8 cellular contexts compared by ENCODE assay signal in the genomic region with DNA sequence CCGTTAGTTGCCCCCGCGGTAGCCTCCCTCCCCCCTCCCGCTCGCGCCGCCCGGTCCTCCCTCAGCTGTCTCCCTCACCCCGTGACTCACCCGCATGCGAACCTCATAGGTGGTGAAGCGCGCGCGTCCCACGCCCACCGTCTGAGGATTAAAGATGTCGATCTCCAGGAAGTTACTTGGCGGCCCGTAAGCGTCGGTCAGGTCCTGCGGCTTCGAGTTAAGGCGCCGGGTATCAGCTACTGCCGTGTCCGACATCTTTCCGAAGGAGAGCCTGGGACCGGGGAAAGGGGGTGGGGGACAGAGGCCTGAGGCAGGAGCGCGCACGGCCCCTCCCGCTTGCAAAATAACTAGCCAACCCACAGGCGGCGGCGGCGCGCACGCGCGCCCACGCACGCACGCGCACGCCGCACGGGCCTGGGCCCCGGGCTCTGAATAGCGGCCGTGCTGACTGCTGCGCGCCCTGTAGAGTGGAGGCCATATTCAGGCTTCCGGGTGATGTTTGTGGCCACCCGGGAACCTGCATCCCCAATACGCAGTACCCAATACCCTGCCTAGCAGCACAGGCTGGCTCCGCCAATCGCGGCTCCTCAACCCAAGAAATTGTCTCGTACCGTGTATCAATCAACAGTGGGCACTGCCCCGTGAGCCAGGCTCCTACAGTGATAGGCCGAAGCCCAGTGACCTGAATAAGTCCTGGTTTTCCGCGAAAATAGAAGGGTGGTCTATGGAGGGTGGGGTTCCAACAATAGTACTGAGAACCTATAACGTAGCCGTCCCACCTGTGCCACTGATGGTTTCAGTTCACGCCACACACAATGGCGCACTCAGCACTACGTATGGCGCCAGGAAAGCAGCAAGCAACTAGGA. TPM values are rescaled to one million over a fixed set of nuclear protein-coding genes. Genes with fewer than 3 reads are reported as not detected.
DNase-seq lines count a peak whose midpoint lies in the region; ATAC-seq and TF ChIP-seq lines count a peak whose summit lies in the region.

A gene (minus strand): TSS at position 283 of the 867 bp plus-strand sequence. CDS start 28 bp downstream, at position 255.

- H3K9me3 ChIP-seq in mucosa of descending colon = no peaks in the 10 kb centered on the region

- 0 out of 2 replicates have a peak, but pooled peaks have one; percentile 33 for TF ChIP-seq EP300 in Ishikawa (IDR thresholded peaks at IDR 0.05; ENCODE audit: borderline replicate concordance)

- no peak for TF ChIP-seq RAD21 in Ishikawa (IDR thresholded peaks at IDR 0.05; ENCODE audit: low read depth)

- ATAC-seq in GM21619 (IDR thresholded peaks at IDR 0.05; ENCODE audit: unreplicated experiment) (peak; percentile 97), mucosa of descending colon (peak; percentile 98)

- TF ChIP-seq CTCF in epithelial cell of esophagus (IDR thresholded peaks at IDR 0.05; ENCODE audit: insufficient read depth, low read depth, low read length, missing control alignments) = no peak
- TF ChIP-seq CTCF in mucosa of descending colon (IDR thresholded peaks at IDR 0.05) = no peak

- DNase-seq in DMS153 treated with DMSO at 0.1 percent for 48 hours (lab: John Stamatoyannopoulos, UW; ENCODE audit: unreplicated experiment) (peak; percentile 71), OCI-M2 (lab: John Stamatoyannopoulos, UW; ENCODE audit: unreplicated experiment) (peak; percentile 56), activated T-cell treated with anti-CD3 and anti-CD28 coated beads for 4 hours (peak; percentile 73), epithelial cell of esophagus (ENCODE audit: low read depth) (peak; percentile 94), mucosa of descending colon (peak; percentile 90 to 94 (median 91))
- DNase-seq in stimulated activated CD8-positive, alpha-beta memory T cell treated with anti-CD3 and anti-CD28 coated beads, Interleukin-4, amount 100 ng/mL, for 1 hour (ENCODE audit: low read depth in 2 of 2, low spot score in 1 of 2) = peak; percentile 67 to 69

- H3K36me3 ChIP-seq in mucosa of descending colon (ENCODE audit: low read depth) = no peaks in the 10 kb centered on the region

- no peaks in the 10 kb centered on the region for H3K4me1 ChIP-seq in mucosa of descending colon (ENCODE audit: low read depth)

- peak within 1 kb of the TSS; percentile 71 for H3K4me3 ChIP-seq in epithelial cell of esophagus (ENCODE audit: low read length)
- peak within 1 kb of the TSS; percentile 26 for H3K4me3 ChIP-seq in mucosa of descending colon

- intact Hi-C loops in mucosa of descending colon (cut with DNase I, micrococcal nuclease) = no loop called here

TF ChIP-seq in Ishikawa, 13 proteins besides CTCF, POLR2A, EP300 and RAD21:
- TF ChIP-seq, protein P1, sequence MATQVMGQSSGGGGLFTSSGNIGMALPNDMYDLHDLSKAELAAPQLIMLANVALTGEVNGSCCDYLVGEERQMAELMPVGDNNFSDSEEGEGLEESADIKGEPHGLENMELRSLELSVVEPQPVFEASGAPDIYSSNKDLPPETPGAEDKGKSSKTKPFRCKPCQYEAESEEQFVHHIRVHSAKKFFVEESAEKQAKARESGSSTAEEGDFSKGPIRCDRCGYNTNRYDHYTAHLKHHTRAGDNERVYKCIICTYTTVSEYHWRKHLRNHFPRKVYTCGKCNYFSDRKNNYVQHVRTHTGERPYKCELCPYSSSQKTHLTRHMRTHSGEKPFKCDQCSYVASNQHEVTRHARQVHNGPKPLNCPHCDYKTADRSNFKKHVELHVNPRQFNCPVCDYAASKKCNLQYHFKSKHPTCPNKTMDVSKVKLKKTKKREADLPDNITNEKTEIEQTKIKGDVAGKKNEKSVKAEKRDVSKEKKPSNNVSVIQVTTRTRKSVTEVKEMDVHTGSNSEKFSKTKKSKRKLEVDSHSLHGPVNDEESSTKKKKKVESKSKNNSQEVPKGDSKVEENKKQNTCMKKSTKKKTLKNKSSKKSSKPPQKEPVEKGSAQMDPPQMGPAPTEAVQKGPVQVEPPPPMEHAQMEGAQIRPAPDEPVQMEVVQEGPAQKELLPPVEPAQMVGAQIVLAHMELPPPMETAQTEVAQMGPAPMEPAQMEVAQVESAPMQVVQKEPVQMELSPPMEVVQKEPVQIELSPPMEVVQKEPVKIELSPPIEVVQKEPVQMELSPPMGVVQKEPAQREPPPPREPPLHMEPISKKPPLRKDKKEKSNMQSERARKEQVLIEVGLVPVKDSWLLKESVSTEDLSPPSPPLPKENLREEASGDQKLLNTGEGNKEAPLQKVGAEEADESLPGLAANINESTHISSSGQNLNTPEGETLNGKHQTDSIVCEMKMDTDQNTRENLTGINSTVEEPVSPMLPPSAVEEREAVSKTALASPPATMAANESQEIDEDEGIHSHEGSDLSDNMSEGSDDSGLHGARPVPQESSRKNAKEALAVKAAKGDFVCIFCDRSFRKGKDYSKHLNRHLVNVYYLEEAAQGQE (IDR thresholded peaks at IDR 0.05; ENCODE audit: low read depth) = no peak
- TF ChIP-seq TCF12 (IDR thresholded peaks at IDR 0.05; ENCODE audit: low read depth) (no peak), TAF1 (IDR thresholded peaks at IDR 0.05; ENCODE audit: low read depth) (no peak), CREB1 (IDR thresholded peaks at IDR 0.05; ENCODE audit: low read depth) (no peak), FOXM1 (IDR thresholded peaks at IDR 0.05; ENCODE audit: borderline replicate concordance, low read depth) (no peak), NFIC (IDR thresholded peaks at IDR 0.05) (0 out of 2 replicates have a peak, but pooled peaks have one; percentile 8), YY1 (IDR thresholded peaks at IDR 0.05; ENCODE audit: low read depth) (peak; percentile 68; the same call in 1 of the 2 replicates), EGR1 (IDR thresholded peaks at IDR 0.05) (peak; percentile 89), TEAD4 (IDR thresholded peaks at IDR 0.05) (peak; percentile 9; the same call in 1 of the 2 replicates), ZBTB7A (IDR thresholded peaks at IDR 0.05; ENCODE audit: low read depth) (no peak), CEBPB (IDR thresholded peaks at IDR 0.05) (no peak)
- TF ChIP-seq, protein P2, sequence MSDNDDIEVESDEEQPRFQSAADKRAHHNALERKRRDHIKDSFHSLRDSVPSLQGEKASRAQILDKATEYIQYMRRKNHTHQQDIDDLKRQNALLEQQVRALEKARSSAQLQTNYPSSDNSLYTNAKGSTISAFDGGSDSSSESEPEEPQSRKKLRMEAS (IDR thresholded peaks at IDR 0.05) = no peak; the same call in 1 of the 2 replicates
- TF ChIP-seq, protein P3, sequence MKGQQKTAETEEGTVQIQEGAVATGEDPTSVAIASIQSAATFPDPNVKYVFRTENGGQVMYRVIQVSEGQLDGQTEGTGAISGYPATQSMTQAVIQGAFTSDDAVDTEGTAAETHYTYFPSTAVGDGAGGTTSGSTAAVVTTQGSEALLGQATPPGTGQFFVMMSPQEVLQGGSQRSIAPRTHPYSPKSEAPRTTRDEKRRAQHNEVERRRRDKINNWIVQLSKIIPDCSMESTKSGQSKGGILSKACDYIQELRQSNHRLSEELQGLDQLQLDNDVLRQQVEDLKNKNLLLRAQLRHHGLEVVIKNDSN (IDR thresholded peaks at IDR 0.05) = peak; percentile 69
TF ChIP-seq in Ishikawa: peak in this region for 5.

RNA-seq across cellular contexts. Expression of the gene that starts here (rescaled TPM):
- 10 to 100 TPM; 56.4 to 86.6 (median 68.2) TPM for total RNA-seq in mucosa of descending colon

Comparison
In these comparisons a context has a peak if more than half of its experiments do, and no peak if none do; other contexts are left out.
1. Peak in every context shown above with its lines: DNase-seq, ATAC-seq and H3K4me3 ChIP-seq.